ENCODE assay signal across 9 cellular contexts in genomic region chr7:48337012-48337621, GRCh38.
A peak's percentile ranks its signal among the peaks of the same experiment; 100 is the strongest.
DNase-seq lines count a peak whose midpoint lies in the region; ATAC-seq and TF ChIP-seq lines count a peak whose summit lies in the region.
"Had no signal": no experiment of that assay in that cellular context is flagged by ENCODE, and none has a peak within 500 bp of the region (broad histone marks: within the 10 kb centered on the region; RNA-seq: fewer than 3 reads in every experiment).

No MANE protein-coding gene starts in this region.

- no peaks in the 10 kb centered on the region for H3K4me1 ChIP-seq in neural progenitor cell

- H2AFZ ChIP-seq in neural progenitor cell (replicated peaks), result peak overlapping the region; percentile 69

- H3K36me3 ChIP-seq in neural progenitor cell, result no peaks in the 10 kb centered on the region

- DNase-seq in GM03348 (ENCODE audit: low spot score) (peak; percentile 64), LNCaP clone FGC (ENCODE audit: low read depth) (no peak), T47D (ENCODE audit: low read depth in 1 of 2, low spot score in 1 of 2) (peak; percentile 50 to 60), neural progenitor cell (ENCODE audit: low spot score) (peak; percentile 59), omental fat pad (ENCODE audit: low spot score) (no peak)
- DNase-seq: stimulated activated naive CD8-positive, alpha-beta T cell treated with anti-CD3 and anti-CD28 coated beads, Interleukin-15, Interleukin-2, amounts not matched to agents 100 U/mL and 50 U/mL, for 24 hours had no signal

- no peaks in the 10 kb centered on the region for H3K27me3 ChIP-seq in neural progenitor cell

- H3K9ac ChIP-seq in neural progenitor cell, result no peak overlapping the region

- H3K4me3 Mint-ChIP-seq in neural progenitor cell, result no peak overlapping the region
- no peak overlapping the region for H3K4me3 Mint-ChIP-seq in stimulated activated memory B cell treated with anti-CD40 and anti-IgM and Interleukin-4, amounts not matched to agents 10 μg/mL and 1 μg/mL and 100 μg/mL, for 72 hours

- H3K36me3 Mint-ChIP-seq in neural progenitor cell, result no peaks in the 10 kb centered on the region
- no peaks in the 10 kb centered on the region for H3K36me3 Mint-ChIP-seq in stimulated activated memory B cell treated with anti-CD40 and anti-IgM and Interleukin-4, amounts not matched to agents 10 μg/mL and 1 μg/mL and 100 μg/mL, for 72 hours

- H3K4me2 ChIP-seq in neural progenitor cell, result no peak overlapping the region

- no peaks in the 10 kb centered on the region for H3K9me3 Mint-ChIP-seq in neural progenitor cell
- no peaks in the 10 kb centered on the region for H3K9me3 Mint-ChIP-seq in stimulated activated memory B cell treated with anti-CD40 and anti-IgM and Interleukin-4, amounts not matched to agents 10 μg/mL and 1 μg/mL and 100 μg/mL, for 72 hours

- TF ChIP-seq CTCF in LNCaP clone FGC (IDR thresholded peaks at IDR 0.05; ENCODE audit: control insufficient read depth, extremely low read depth, insufficient read depth) (peak; percentile 78), neural progenitor cell (IDR thresholded peaks at IDR 0.05) (peak; percentile 71), omental fat pad (IDR thresholded peaks at IDR 0.05) (no peak)

- no peaks in the 10 kb centered on the region for H3F3A ChIP-seq in neural progenitor cell (ENCODE audit: low read depth)

- no peaks in the 10 kb centered on the region for H3K27me3 Mint-ChIP-seq in neural progenitor cell (ENCODE audit: insufficient read depth, low read depth)
- H3K27me3 Mint-ChIP-seq in stimulated activated memory B cell treated with anti-CD40 and anti-IgM and Interleukin-4, amounts not matched to agents 10 μg/mL and 1 μg/mL and 100 μg/mL, for 72 hours, result no peaks in the 10 kb centered on the region

- ATAC-seq in GM18868 (IDR thresholded peaks at IDR 0.05; ENCODE audit: unreplicated experiment) (no peak), HG03432 (IDR thresholded peaks at IDR 0.05; ENCODE audit: unreplicated experiment) (no peak), omental fat pad (ENCODE audit: low FRiP score) (no peak)
- no peak for ATAC-seq in stimulated activated memory B cell treated with anti-CD40 and anti-IgM and Interleukin-4, amounts not matched to agents 10 μg/mL and 1 μg/mL and 100 μg/mL, for 72 hours
- ATAC-seq: stimulated activated naive CD8-positive, alpha-beta T cell treated with anti-CD3 and anti-CD28 coated beads, Interleukin-15, Interleukin-2, amounts not matched to agents 100 U/mL and 50 U/mL, for 24 hours had no signal

- no peaks in the 10 kb centered on the region for H3K9me3 ChIP-seq in neural progenitor cell (ENCODE audit: low read depth)

- H3K4me1 Mint-ChIP-seq in neural progenitor cell, result no peaks in the 10 kb centered on the region
- H3K4me1 Mint-ChIP-seq in stimulated activated memory B cell treated with anti-CD40 and anti-IgM and Interleukin-4, amounts not matched to agents 10 μg/mL and 1 μg/mL and 100 μg/mL, for 72 hours, result no peaks in the 10 kb centered on the region

- H3K79me2 ChIP-seq in neural progenitor cell (ENCODE audit: low read depth), result no peaks in the 10 kb centered on the region

- H3K27ac ChIP-seq in neural progenitor cell, result no peak overlapping the region

- in situ Hi-C loops in T47D (cut with HindIII; ENCODE audit: low pct_unique_long_range_greater_than_20kb, low sequenced_read_pairs), result no loop called here

- no peak overlapping the region for H3K27ac Mint-ChIP-seq in neural progenitor cell
- H3K27ac Mint-ChIP-seq in stimulated activated memory B cell treated with anti-CD40 and anti-IgM and Interleukin-4, amounts not matched to agents 10 μg/mL and 1 μg/mL and 100 μg/mL, for 72 hours, result no peak overlapping the region

- H4K20me1 ChIP-seq in neural progenitor cell (ENCODE audit: low read depth), result no peaks in the 10 kb centered on the region

- H3K4me3 ChIP-seq in LNCaP clone FGC (ENCODE audit: low read depth, low read length) (no peak overlapping the region), neural progenitor cell (no peak overlapping the region)

Comparison
In these comparisons a context has a peak if more than half of its experiments do, and no peak if none do; other contexts are left out.
1. DNase-seq: peak in GM03348 (single experiment), T47D (2 of 2) and neural progenitor cell (single experiment); none in LNCaP clone FGC (single experiment) and omental fat pad (single experiment).
2. CTCF ChIP-seq: peak in LNCaP clone FGC (single experiment) and neural progenitor cell (single experiment); none in omental fat pad (0 of 3).